Comparison of ENCODE assay signal across 1 cellular context in the genomic region with DNA sequence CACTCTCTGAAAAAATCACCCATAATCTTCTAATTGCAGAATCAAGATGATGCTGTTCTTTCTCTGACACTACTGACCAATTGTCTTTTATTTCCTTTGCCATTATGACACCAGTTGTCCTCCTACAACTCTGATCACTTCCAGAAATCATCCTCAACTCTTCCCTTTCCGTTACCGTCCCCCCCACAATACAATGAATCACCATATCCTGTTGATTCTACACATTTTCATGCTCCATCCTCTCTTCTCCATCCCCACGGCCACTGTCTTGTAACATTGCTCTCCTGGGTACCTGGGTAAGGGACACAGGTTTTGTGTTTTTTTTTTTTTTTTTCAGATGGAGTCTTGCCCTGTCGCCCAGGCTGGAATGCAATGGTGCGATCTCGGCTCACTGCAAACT.
TF ChIP-seq lines count a peak whose summit lies in the region.

No MANE protein-coding gene starts in this region.

TF ChIP-seq in IMR-90, 13 proteins besides CTCF, POLR2A, EP300 and RAD21:
- TF ChIP-seq, protein P1, sequence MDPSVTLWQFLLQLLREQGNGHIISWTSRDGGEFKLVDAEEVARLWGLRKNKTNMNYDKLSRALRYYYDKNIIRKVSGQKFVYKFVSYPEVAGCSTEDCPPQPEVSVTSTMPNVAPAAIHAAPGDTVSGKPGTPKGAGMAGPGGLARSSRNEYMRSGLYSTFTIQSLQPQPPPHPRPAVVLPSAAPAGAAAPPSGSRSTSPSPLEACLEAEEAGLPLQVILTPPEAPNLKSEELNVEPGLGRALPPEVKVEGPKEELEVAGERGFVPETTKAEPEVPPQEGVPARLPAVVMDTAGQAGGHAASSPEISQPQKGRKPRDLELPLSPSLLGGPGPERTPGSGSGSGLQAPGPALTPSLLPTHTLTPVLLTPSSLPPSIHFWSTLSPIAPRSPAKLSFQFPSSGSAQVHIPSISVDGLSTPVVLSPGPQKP (IDR thresholded peaks at IDR 0.05; ENCODE audit: borderline replicate concordance, low read depth, low read length), result no peak
- TF ChIP-seq RFX5 (IDR thresholded peaks at IDR 0.05; ENCODE audit: low read depth, low read length) (no peak), MAFK (IDR thresholded peaks at IDR 0.05; ENCODE audit: low read depth, low read length) (no peak), MXI1 (IDR thresholded peaks at IDR 0.05; ENCODE audit: borderline replicate concordance, low read depth, low read length) (no peak), RCOR1 (IDR thresholded peaks at IDR 0.05; ENCODE audit: insufficient replicate concordance, low read length) (no peak), CHD1 (IDR thresholded peaks at IDR 0.05; ENCODE audit: low read depth, low read length) (no peak), BHLHE40 (IDR thresholded peaks at IDR 0.05; ENCODE audit: low read depth, low read length) (no peak), CEBPB (IDR thresholded peaks at IDR 0.05; ENCODE audit: low read depth, low read length) (no peak), SMC3 (IDR thresholded peaks at IDR 0.05; ENCODE audit: low read depth, low read length) (no peak), MAZ (IDR thresholded peaks at IDR 0.05; ENCODE audit: borderline replicate concordance, low read depth, low read length) (no peak), NFE2L2 (IDR thresholded peaks at IDR 0.05; ENCODE audit: low read depth, low read length) (no peak), FOS (IDR thresholded peaks at IDR 0.05; ENCODE audit: low read depth, low read length) (no peak)
- TF ChIP-seq, protein P2, sequence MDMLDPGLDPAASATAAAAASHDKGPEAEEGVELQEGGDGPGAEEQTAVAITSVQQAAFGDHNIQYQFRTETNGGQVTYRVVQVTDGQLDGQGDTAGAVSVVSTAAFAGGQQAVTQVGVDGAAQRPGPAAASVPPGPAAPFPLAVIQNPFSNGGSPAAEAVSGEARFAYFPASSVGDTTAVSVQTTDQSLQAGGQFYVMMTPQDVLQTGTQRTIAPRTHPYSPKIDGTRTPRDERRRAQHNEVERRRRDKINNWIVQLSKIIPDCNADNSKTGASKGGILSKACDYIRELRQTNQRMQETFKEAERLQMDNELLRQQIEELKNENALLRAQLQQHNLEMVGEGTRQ (IDR thresholded peaks at IDR 0.05; ENCODE audit: low read depth, low read length), result no peak
